20 cellular contexts compared by ENCODE assay signal in the genomic region with DNA sequence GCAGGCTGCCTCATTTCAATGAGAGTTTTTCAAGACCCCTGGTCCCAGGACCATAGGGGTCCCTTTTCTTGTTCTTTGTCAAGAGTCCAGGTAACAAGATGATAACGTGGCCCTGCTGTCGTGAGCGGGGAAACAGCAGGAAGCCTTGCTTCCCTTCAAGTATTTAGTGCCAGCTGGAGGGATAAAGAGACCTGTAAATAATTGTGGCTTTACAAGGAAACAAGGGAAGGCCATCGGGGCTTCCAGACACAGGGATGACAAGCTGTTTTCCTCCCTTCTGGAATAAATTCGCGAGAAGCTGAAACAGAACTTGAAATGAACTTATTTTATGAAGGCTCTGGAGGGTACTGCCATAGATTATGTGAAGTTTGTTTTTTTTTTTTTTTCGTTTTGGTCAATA.
"Had no signal": no experiment of that assay in that cellular context is flagged by ENCODE, and none has a peak within 500 bp of the region (broad histone marks: within the 10 kb centered on the region; RNA-seq: fewer than 3 reads in every experiment).

No MANE protein-coding gene starts in this region.

- H3K27me3 ChIP-seq: brain microvascular endothelial cell, tibial nerve had no signal

- H3K4me3 Mint-ChIP-seq: activated CD4-positive, alpha-beta T cell treated with anti-CD3 and anti-CD28 coated beads, Interleukin-2, amount 10 ng/mL, durations not matched to agents 24 days and 14 days; activated CD8-positive, alpha-beta T cell treated with anti-CD3 and anti-CD28 coated beads for 36 hours; activated naive CD4-positive, alpha-beta T cell treated with anti-CD3 and anti-CD28 coated beads, Interleukin-2, amount 10 ng/mL, durations not matched to agents 7 days and 5 days; activated naive CD8-positive, alpha-beta T cell treated with anti-CD3 and anti-CD28 coated beads, Interleukin-2, amount 50 U/mL, for 24 hours; nephron had no signal

- H3K4me1 Mint-ChIP-seq: activated CD4-positive, alpha-beta T cell treated with anti-CD3 and anti-CD28 coated beads, Interleukin-2, amount 10 ng/mL, durations not matched to agents 24 days and 14 days had no signal

- H3K9me3 ChIP-seq: tibial nerve had no signal

- H3K36me3 ChIP-seq: brain microvascular endothelial cell, tibial nerve had no signal

- DNase-seq: activated CD4-positive, alpha-beta T cell treated with anti-CD3 and anti-CD28 coated beads, Interleukin-2, amount 10 ng/mL, durations not matched to agents 24 days and 14 days; activated CD8-positive, alpha-beta T cell treated with anti-CD3 and anti-CD28 coated beads for 36 hours; activated effector memory CD4-positive, alpha-beta T cell treated with Interleukin-2 at 50 U/mL for 16 hours; activated naive CD4-positive, alpha-beta T cell treated with anti-CD3 and anti-CD28 coated beads, Interleukin-2, amount 10 ng/mL, durations not matched to agents 7 days and 5 days; activated naive CD8-positive, alpha-beta T cell treated with anti-CD3 and anti-CD28 coated beads, Interleukin-2, amount 50 U/mL, for 24 hours; activated T-cell treated with anti-CD3 and anti-CD28 coated beads, Interleukin-2, amount 50 U/mL, for 1 hour; brain microvascular endothelial cell; central memory CD4-positive, alpha-beta T cell; cortex of kidney; hypothalamus; midbrain; occipital lobe; retina; stimulated activated CD4-positive, alpha-beta T cell treated with anti-CD3 and anti-CD28 coated beads, Interleukin-12 subunit alpha, Interleukin-12 subunit beta, amount 100 ng/mL, for 4 hours; stimulated activated CD4-positive, alpha-beta T cell treated with anti-CD3 and anti-CD28 coated beads, Interleukin-1b, Interleukin-23, amount 100 ng/mL, for 48 hours; stimulated activated CD8-positive, alpha-beta memory T cell treated with anti-CD3 and anti-CD28 coated beads, Interleukin-4, amount 100 ng/mL, for 48 hours; stimulated activated naive CD4-positive, alpha-beta T cell had no signal

- H3K4me1 ChIP-seq: tibial nerve had no signal

- H3K27me3 Mint-ChIP-seq: activated CD4-positive, alpha-beta T cell treated with anti-CD3 and anti-CD28 coated beads, Interleukin-2, amount 10 ng/mL, durations not matched to agents 24 days and 14 days; activated naive CD8-positive, alpha-beta T cell treated with anti-CD3 and anti-CD28 coated beads, Interleukin-2, amount 50 U/mL, for 24 hours had no signal

- H3K27ac Mint-ChIP-seq: activated CD4-positive, alpha-beta T cell treated with anti-CD3 and anti-CD28 coated beads, Interleukin-2, amount 10 ng/mL, durations not matched to agents 24 days and 14 days; activated CD8-positive, alpha-beta T cell treated with anti-CD3 and anti-CD28 coated beads for 36 hours; activated naive CD4-positive, alpha-beta T cell treated with anti-CD3 and anti-CD28 coated beads, Interleukin-2, amount 10 ng/mL, durations not matched to agents 7 days and 5 days; activated naive CD8-positive, alpha-beta T cell treated with anti-CD3 and anti-CD28 coated beads, Interleukin-2, amount 50 U/mL, for 24 hours; nephron had no signal

- H3K27ac ChIP-seq: brain microvascular endothelial cell, tibial nerve had no signal

- H3K9me3 Mint-ChIP-seq: activated CD4-positive, alpha-beta T cell treated with anti-CD3 and anti-CD28 coated beads, Interleukin-2, amount 10 ng/mL, durations not matched to agents 24 days and 14 days; activated CD8-positive, alpha-beta T cell treated with anti-CD3 and anti-CD28 coated beads for 36 hours; activated naive CD4-positive, alpha-beta T cell treated with anti-CD3 and anti-CD28 coated beads, Interleukin-2, amount 10 ng/mL, durations not matched to agents 7 days and 5 days; activated naive CD8-positive, alpha-beta T cell treated with anti-CD3 and anti-CD28 coated beads, Interleukin-2, amount 50 U/mL, for 24 hours; nephron had no signal

- H3K4me3 ChIP-seq: lung, tibial nerve had no signal

- ATAC-seq: activated CD8-positive, alpha-beta T cell treated with anti-CD3 and anti-CD28 coated beads for 36 hours; activated naive CD8-positive, alpha-beta T cell treated with anti-CD3 and anti-CD28 coated beads, Interleukin-2, amount 50 U/mL, for 24 hours had no signal

- H3K36me3 Mint-ChIP-seq: activated naive CD4-positive, alpha-beta T cell treated with anti-CD3 and anti-CD28 coated beads, Interleukin-2, amount 10 ng/mL, durations not matched to agents 7 days and 5 days had no signal
